In the genomic region with DNA sequence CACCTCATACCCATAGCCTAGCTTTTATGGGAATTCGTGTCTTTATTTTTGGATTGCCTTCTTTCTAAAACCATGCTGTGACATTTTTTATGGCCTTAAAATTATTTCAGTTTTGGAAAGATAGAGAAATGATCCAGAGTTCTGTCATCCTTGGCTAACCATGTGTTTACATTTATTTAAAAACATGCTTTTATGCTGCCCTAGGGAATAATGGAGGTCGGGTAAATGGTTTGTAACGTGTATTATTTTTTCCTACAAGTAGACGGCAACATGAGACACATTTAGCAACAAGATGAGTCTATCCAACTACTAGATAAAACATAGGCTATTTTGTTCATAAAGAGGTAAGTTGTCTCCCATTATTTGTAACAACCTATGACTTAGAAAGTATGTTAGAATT, we compare ENCODE assay signal across 14 cellular contexts. TPM values are rescaled to one million over a fixed set of nuclear protein-coding genes. Genes with fewer than 3 reads are reported as not detected.
DNase-seq lines count a peak whose midpoint lies in the region; ATAC-seq and TF ChIP-seq lines count a peak whose summit lies in the region.
"Had no signal": no experiment of that assay in that cellular context is flagged by ENCODE, and none has a peak within 500 bp of the region (broad histone marks: within the 10 kb centered on the region; RNA-seq: fewer than 3 reads in every experiment).

No MANE protein-coding gene starts in this region.

- no peak for ATAC-seq in HG03135 (IDR thresholded peaks at IDR 0.05; ENCODE audit: unreplicated experiment)
- no peak for ATAC-seq in HG03108 (IDR thresholded peaks at IDR 0.05; ENCODE audit: unreplicated experiment)

- no peak for TF ChIP-seq CTCF in OCI-LY7 (conservative IDR thresholded peaks at IDR 0.05; ENCODE audit: low read length)

- intact Hi-C loops in OCI-LY7 (cut with micrococcal nuclease; ENCODE audit: unreplicated experiment): loop anchor here (5.0 kb wide), 2 partner anchors 74 to 164 kb away; no protein-coding TSS in a partner anchor

- no peak overlapping the region for H3K27ac ChIP-seq in OCI-LY7 (ENCODE audit: low read depth, low read length, poor library complexity, severe bottlenecking)
- H3K27ac ChIP-seq: neutrophil, SJSA1 had no signal

- no peaks in the 10 kb centered on the region for H3K27me3 Mint-ChIP-seq in activated T-cell treated with anti-CD3 and anti-CD28 coated beads, Interleukin-2, amount 50 U/mL, for 24 hours
- H3K27me3 Mint-ChIP-seq: activated CD4-positive, alpha-beta T cell treated with anti-CD3 and anti-CD28 coated beads, Interleukin-2, amount 10 ng/mL, durations not matched to agents 24 days and 14 days had no signal

- H2AFZ ChIP-seq in OCI-LY7 (ENCODE audit: low read length): peak overlapping the region; percentile 25; the same call in 1 of the 2 replicates

- no peaks in the 10 kb centered on the region for H3K36me3 ChIP-seq in OCI-LY7 (ENCODE audit: insufficient read depth, low read length)
- H3K36me3 ChIP-seq: neutrophil, SJSA1 had no signal

- H3K27ac Mint-ChIP-seq in activated T-cell treated with anti-CD3 and anti-CD28 coated beads, Interleukin-2, amount 50 U/mL, for 24 hours: peak overlapping the region; percentile 88

- no peak overlapping the region for H3K4me3 Mint-ChIP-seq in activated T-cell treated with anti-CD3 and anti-CD28 coated beads, Interleukin-2, amount 50 U/mL, for 24 hours

- POLR2A ChIA-PET in OCI-LY7 (lab: Charles Lee): interaction anchor here (1.0 to 3.1 kb wide), 6 partner anchors 9 to 132 kb away, joined by 4 to 11 read pairs (median 5); no protein-coding TSS in a partner anchor

- H3K36me3 Mint-ChIP-seq in activated T-cell treated with anti-CD3 and anti-CD28 coated beads, Interleukin-2, amount 50 U/mL, for 24 hours (ENCODE audit: low read depth): no peaks in the 10 kb centered on the region

- no peaks in the 10 kb centered on the region for H3K79me2 ChIP-seq in OCI-LY7 (ENCODE audit: insufficient read depth, low read depth, low read length)

- H4K20me1 ChIP-seq in OCI-LY7 (ENCODE audit: insufficient read depth, low read length): no peaks in the 10 kb centered on the region

- CTCF ChIA-PET in OCI-LY7 (lab: Charles Lee; ENCODE audit: unreplicated experiment): interaction anchor here (0.6 to 2.6 kb wide), 9 partner anchors 9 to 695 kb away, joined by 3 to 29 read pairs (median 4); a partner anchor contains a TSS

- no TSS peak for BruUV-seq in OCI-LY7 (replicated peaks; lab: Mats Ljungman, UMichigan)

- H3K4me1 ChIP-seq in OCI-LY7 (ENCODE audit: insufficient read depth, low read length, poor library complexity, severe bottlenecking): peaks cover 15% of the 10 kb centered on the region
- H3K4me1 ChIP-seq: SJSA1 had no signal

- no peak for DNase-seq in activated T-cell treated with anti-CD3 and anti-CD28 coated beads, Interleukin-2, amount 50 U/mL, for 24 hours
- DNase-seq in activated T-cell treated with anti-CD3 and anti-CD28 coated beads for 4 hours (no peak), OCI-LY7 (ENCODE audit: low spot score) (no peak), fibroblast of gingiva (ENCODE audit: low read depth) (peak; percentile 48), stromal cell of bone marrow (ENCODE audit: low read depth) (peak; percentile 61), COLO829 (ENCODE audit: low spot score) (no peak)

- no peaks in the 10 kb centered on the region for H3K9me3 Mint-ChIP-seq in activated T-cell treated with anti-CD3 and anti-CD28 coated beads, Interleukin-2, amount 50 U/mL, for 24 hours
- H3K9me3 Mint-ChIP-seq: activated CD4-positive, alpha-beta T cell treated with anti-CD3 and anti-CD28 coated beads, Interleukin-2, amount 10 ng/mL, durations not matched to agents 24 days and 14 days had no signal

- H3K9me2 ChIP-seq in OCI-LY7 (ENCODE audit: insufficient read depth, low read length): no peaks in the 10 kb centered on the region

- H3K4me1 Mint-ChIP-seq in activated T-cell treated with anti-CD3 and anti-CD28 coated beads, Interleukin-2, amount 50 U/mL, for 24 hours (ENCODE audit: low read depth): peaks cover 61% of the 10 kb centered on the region

- H3K9me3 ChIP-seq in OCI-LY7 (ENCODE audit: low read length): no peaks in the 10 kb centered on the region
- H3K9me3 ChIP-seq: neutrophil, SJSA1 had no signal

- H3K4me3 ChIP-seq in OCI-LY7 (ENCODE audit: low read depth, low read length, poor library complexity, severe bottlenecking): no peak overlapping the region
- H3K4me3 ChIP-seq: SJSA1 had no signal

- H3K4me2 ChIP-seq in OCI-LY7 (ENCODE audit: low read length): peak overlapping the region; percentile 27; the same call in 1 of the 2 replicates

RNA-seq across cellular contexts. Expression of a gene that starts 2.5 kb away (rescaled TPM):
- total RNA-seq in OCI-LY7 (2014; rRNA removed; shearing (Covaris generic)): 1.4 and 2.2 TPM in 2 replicates
- 2.1 and 3.7 TPM in 2 replicates for total RNA-seq in OCI-LY7 (2022)
- total RNA-seq: glomerular endothelial cell, HT-29, LHCN-M2, SJSA1 had no signal

Comparison
In these comparisons a context has a peak if more than half of its experiments do, and no peak if none do; other contexts are left out.
1. DNase-seq: peak in fibroblast of gingiva (single experiment) and stromal cell of bone marrow (single experiment); none in activated T-cell treated with anti-CD3 and anti-CD28 coated beads, Interleukin-2, amount 50 U/mL, for 24 hours (single experiment), activated T-cell treated with anti-CD3 and anti-CD28 coated beads for 4 hours (single experiment), OCI-LY7 (single experiment) and COLO829 (single experiment).